In the genomic region with DNA sequence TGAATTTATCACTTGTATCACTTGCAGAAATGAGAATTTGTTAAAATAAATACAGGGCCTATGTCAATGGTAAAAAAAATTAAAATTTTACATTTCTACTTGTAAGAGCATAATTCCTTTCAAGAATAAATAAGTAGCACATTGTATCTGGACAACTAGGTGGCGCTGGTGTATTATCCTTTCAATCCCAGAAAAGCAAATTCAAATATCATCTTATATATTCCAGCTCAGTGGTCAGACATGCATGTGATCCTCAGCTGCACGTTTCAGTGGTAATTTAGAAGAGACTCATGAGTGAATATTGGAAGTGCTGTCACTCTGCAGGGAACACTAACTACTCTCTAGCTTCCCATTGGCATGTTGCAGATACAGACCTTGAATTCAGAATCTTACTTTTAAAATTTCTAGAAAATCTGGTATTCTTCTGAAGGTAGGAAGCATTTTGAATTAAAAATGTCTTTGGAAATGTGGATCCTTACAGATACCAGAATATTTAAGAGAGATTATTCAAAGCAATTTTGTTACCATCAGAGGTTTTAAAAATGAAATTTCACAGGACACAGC, we compare ENCODE assay signal across 8 cellular contexts.
DNase-seq lines count a peak whose midpoint lies in the region; ATAC-seq and TF ChIP-seq lines count a peak whose summit lies in the region.

No MANE protein-coding gene starts in this region.

- ATAC-seq in GM18909 (IDR thresholded peaks at IDR 0.05; ENCODE audit: poor library complexity, unreplicated experiment) = no peak

- H3K27ac Mint-ChIP-seq in CD4-positive, alpha-beta memory T cell = no peak overlapping the region

- POLR2A ChIA-PET in CD4-positive, alpha-beta memory T cell (lab: Charles Lee; ENCODE audit: partially characterized antibody) = no interaction called here

- H3K27me3 Mint-ChIP-seq in CD4-positive, alpha-beta memory T cell = no peaks in the 10 kb centered on the region

- H3K27ac ChIP-seq in CD4-positive, alpha-beta memory T cell (ENCODE audit: low read depth, low read length) = no peak overlapping the region

- no peaks in the 10 kb centered on the region for H3K4me1 ChIP-seq in CD4-positive, alpha-beta memory T cell (ENCODE audit: insufficient read depth, low read length)

- TF ChIP-seq CTCF in cardiac fibroblast (IDR thresholded peaks at IDR 0.05; ENCODE audit: low read depth, low read length) = peak; percentile 62

- no peaks in the 10 kb centered on the region for H3K36me3 Mint-ChIP-seq in CD4-positive, alpha-beta memory T cell

- no peak overlapping the region for H3K4me3 Mint-ChIP-seq in CD4-positive, alpha-beta memory T cell

- peaks cover 0 to 2% (median 0%) of the 10 kb centered on the region in 4 donors for H3K4me1 Mint-ChIP-seq in CD4-positive, alpha-beta memory T cell

- peaks cover 0 to 4% (median 0%) of the 10 kb centered on the region in 8 donors for H3K9me3 Mint-ChIP-seq in CD4-positive, alpha-beta memory T cell

- CTCF ChIA-PET in CD4-positive, alpha-beta memory T cell (lab: Charles Lee; ENCODE audit: partially characterized antibody) = no interaction called here

- intact Hi-C loops in CD4-positive, alpha-beta memory T cell (cut with micrococcal nuclease) = no loop called here

- DNase-seq in COLO668 (lab: John Stamatoyannopoulos, UW; ENCODE audit: unreplicated experiment) = peak; percentile 27
- DNase-seq in HS-5 (ENCODE audit: low read depth) = peak; percentile 78
- peak; percentile 63 for DNase-seq in NCI-H82 (lab: John Stamatoyannopoulos, UW)
- peak; percentile 79 to 84 for DNase-seq in cardiac fibroblast (ENCODE audit: low read depth in 2 of 2)
- DNase-seq in midbrain (lab: John Stamatoyannopoulos, UW) = peak; percentile 73
- DNase-seq in CD4-positive, alpha-beta memory T cell = no peak
- no peak for DNase-seq in stimulated activated CD8-positive, alpha-beta memory T cell treated with anti-CD3 and anti-CD28 coated beads, Interleukin-4, amount 100 ng/mL, for 48 hours

- H3K36me3 ChIP-seq in CD4-positive, alpha-beta memory T cell (ENCODE audit: insufficient read depth, low read length) = no peaks in the 10 kb centered on the region

- no peaks in the 10 kb centered on the region for H3K27me3 ChIP-seq in CD4-positive, alpha-beta memory T cell (ENCODE audit: insufficient read depth, low read length)

- no peaks in the 10 kb centered on the region for H3K9me3 ChIP-seq in CD4-positive, alpha-beta memory T cell (ENCODE audit: control insufficient read depth in 1 of 2, low read length in 2 of 2)

- H3K4me3 ChIP-seq in cardiac fibroblast (replicated peaks in 1 of 2; ENCODE audit: low read depth in 2 of 2, low read length in 2 of 2) = no peak overlapping the region
- H3K4me3 ChIP-seq in CD4-positive, alpha-beta memory T cell (ENCODE audit: low read length in 2 of 2) = no peak overlapping the region

Comparison
In these comparisons a context has a peak if more than half of its experiments do, and no peak if none do; other contexts are left out.
1. DNase-seq: peak in COLO668 (single experiment), HS-5 (single experiment), NCI-H82 (single experiment), cardiac fibroblast (2 of 2) and midbrain (single experiment); none in CD4-positive, alpha-beta memory T cell (0 of 5) and stimulated activated CD8-positive, alpha-beta memory T cell treated with anti-CD3 and anti-CD28 coated beads, Interleukin-4, amount 100 ng/mL, for 48 hours (single experiment).